ENCODE assay signal across 1 cellular context in genomic region chr9:126336350-126337335, GRCh38.
TF ChIP-seq lines count a peak whose summit lies in the region.

No MANE protein-coding gene starts in this region.

TF ChIP-seq in GM23338, 12 proteins besides CTCF, POLR2A, EP300 and RAD21 (continued from another document):
- TF ChIP-seq, protein P1, sequence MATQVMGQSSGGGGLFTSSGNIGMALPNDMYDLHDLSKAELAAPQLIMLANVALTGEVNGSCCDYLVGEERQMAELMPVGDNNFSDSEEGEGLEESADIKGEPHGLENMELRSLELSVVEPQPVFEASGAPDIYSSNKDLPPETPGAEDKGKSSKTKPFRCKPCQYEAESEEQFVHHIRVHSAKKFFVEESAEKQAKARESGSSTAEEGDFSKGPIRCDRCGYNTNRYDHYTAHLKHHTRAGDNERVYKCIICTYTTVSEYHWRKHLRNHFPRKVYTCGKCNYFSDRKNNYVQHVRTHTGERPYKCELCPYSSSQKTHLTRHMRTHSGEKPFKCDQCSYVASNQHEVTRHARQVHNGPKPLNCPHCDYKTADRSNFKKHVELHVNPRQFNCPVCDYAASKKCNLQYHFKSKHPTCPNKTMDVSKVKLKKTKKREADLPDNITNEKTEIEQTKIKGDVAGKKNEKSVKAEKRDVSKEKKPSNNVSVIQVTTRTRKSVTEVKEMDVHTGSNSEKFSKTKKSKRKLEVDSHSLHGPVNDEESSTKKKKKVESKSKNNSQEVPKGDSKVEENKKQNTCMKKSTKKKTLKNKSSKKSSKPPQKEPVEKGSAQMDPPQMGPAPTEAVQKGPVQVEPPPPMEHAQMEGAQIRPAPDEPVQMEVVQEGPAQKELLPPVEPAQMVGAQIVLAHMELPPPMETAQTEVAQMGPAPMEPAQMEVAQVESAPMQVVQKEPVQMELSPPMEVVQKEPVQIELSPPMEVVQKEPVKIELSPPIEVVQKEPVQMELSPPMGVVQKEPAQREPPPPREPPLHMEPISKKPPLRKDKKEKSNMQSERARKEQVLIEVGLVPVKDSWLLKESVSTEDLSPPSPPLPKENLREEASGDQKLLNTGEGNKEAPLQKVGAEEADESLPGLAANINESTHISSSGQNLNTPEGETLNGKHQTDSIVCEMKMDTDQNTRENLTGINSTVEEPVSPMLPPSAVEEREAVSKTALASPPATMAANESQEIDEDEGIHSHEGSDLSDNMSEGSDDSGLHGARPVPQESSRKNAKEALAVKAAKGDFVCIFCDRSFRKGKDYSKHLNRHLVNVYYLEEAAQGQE (IDR thresholded peaks at IDR 0.05; ENCODE audit: unreplicated experiment): no peak
- TF ChIP-seq ZNF331 (CRISPR knock-in tag; IDR thresholded peaks at IDR 0.05; ENCODE audit: low read depth): no peak
- TF ChIP-seq EZH2 (IDR thresholded peaks at IDR 0.05; ENCODE audit: low read depth, unreplicated experiment): no peak
- TF ChIP-seq STAT1 (IDR thresholded peaks at IDR 0.05; ENCODE audit: unreplicated experiment): no peak
